Comparison of ENCODE assay signal across 19 cellular contexts in genomic region chr21:36754241-36754881, GRCh38. TPM values are rescaled to one million over a fixed set of nuclear protein-coding genes. Genes with fewer than 3 reads are reported as not detected.
A peak's percentile ranks its signal among the peaks of the same experiment; 100 is the strongest.
DNase-seq lines count a peak whose midpoint lies in the region; ATAC-seq, FAIRE-seq and TF ChIP-seq lines count a peak whose summit lies in the region.
"Had no signal": no experiment of that assay in that cellular context is flagged by ENCODE, and none has a peak within 500 bp of the region (broad histone marks: within the 10 kb centered on the region; RNA-seq: fewer than 3 reads in every experiment).

No MANE protein-coding gene starts in this region.

- DNase-seq in Caco-2 (no peak), HFFc6 (no peak), astrocyte (ENCODE audit: low read depth) (peak; percentile 17), neural progenitor cell (ENCODE audit: low spot score) (peak; percentile 65), gastrocnemius medialis (no peak), type B pancreatic cell (ENCODE audit: extremely low spot score, unreplicated experiment) (no peak)
- no peak for DNase-seq in effector memory CD8-positive, alpha-beta T cell
- DNase-seq in CD4-positive, alpha-beta T cell: no peak
- DNase-seq: BE2C; CD8-positive, alpha-beta T cell; DMS79; KG1; NCI-H1105; NCI-H1694; NCI-H510A treated with DMSO at 0.1 percent for 48 hours had no signal

- no peaks in the 10 kb centered on the region for H3K9me3 ChIP-seq in Caco-2
- no peaks in the 10 kb centered on the region for H3K9me3 ChIP-seq in astrocyte (ENCODE audit: insufficient read depth, low read depth, low read length)
- H3K9me3 ChIP-seq in neural progenitor cell (ENCODE audit: low read depth): no peaks in the 10 kb centered on the region
- H3K9me3 ChIP-seq in gastrocnemius medialis: no peaks in the 10 kb centered on the region
- no peaks in the 10 kb centered on the region for H3K9me3 ChIP-seq in CD4-positive, alpha-beta T cell (ENCODE audit: control insufficient read depth, low read length)
- H3K9me3 ChIP-seq: BE2C had no signal

- peaks cover 16% of the 10 kb centered on the region for H3K36me3 Mint-ChIP-seq in Caco-2 (ENCODE audit: insufficient read depth, unreplicated experiment)
- peaks cover 29% of the 10 kb centered on the region for H3K36me3 Mint-ChIP-seq in HFFc6 (ENCODE audit: low read depth)
- peaks cover 5% of the 10 kb centered on the region for H3K36me3 Mint-ChIP-seq in astrocyte (ENCODE audit: low read depth, unreplicated experiment)
- H3K36me3 Mint-ChIP-seq in neural progenitor cell: peaks cover 9% of the 10 kb centered on the region
- peaks cover 4% of the 10 kb centered on the region for H3K36me3 Mint-ChIP-seq in effector memory CD8-positive, alpha-beta T cell (ENCODE audit: insufficient read depth)
- H3K36me3 Mint-ChIP-seq in type B pancreatic cell: no peaks in the 10 kb centered on the region
- H3K36me3 Mint-ChIP-seq in CD4-positive, alpha-beta T cell (ENCODE audit: low read depth): peaks cover 57% of the 10 kb centered on the region

- CTCF ChIA-PET in Caco-2 (lab: Charles Lee): no interaction called here
- CTCF ChIA-PET in CD4-positive, alpha-beta T cell (lab: Charles Lee): no interaction called here

- peaks cover 47% of the 10 kb centered on the region for H3F3A ChIP-seq in neural progenitor cell (ENCODE audit: low read depth)

- H4K20me1 ChIP-seq in astrocyte (ENCODE audit: insufficient read depth, low read length) (no peaks in the 10 kb centered on the region), neural progenitor cell (ENCODE audit: low read depth) (no peaks in the 10 kb centered on the region)

- H3K9me3 Mint-ChIP-seq in Caco-2 (ENCODE audit: unreplicated experiment) (no peaks in the 10 kb centered on the region), HFFc6 (no peaks in the 10 kb centered on the region), astrocyte (ENCODE audit: unreplicated experiment) (no peaks in the 10 kb centered on the region), neural progenitor cell (no peaks in the 10 kb centered on the region), type B pancreatic cell (no peaks in the 10 kb centered on the region)
- no peaks in the 10 kb centered on the region for H3K9me3 Mint-ChIP-seq in effector memory CD8-positive, alpha-beta T cell
- no peaks in the 10 kb centered on the region for H3K9me3 Mint-ChIP-seq in CD4-positive, alpha-beta T cell
- H3K9me3 Mint-ChIP-seq: CD8-positive, alpha-beta T cell had no signal

- H3K36me3 ChIP-seq in Caco-2 (ENCODE audit: control insufficient read depth, insufficient read depth, low read length): no peaks in the 10 kb centered on the region; the same call in 1 of the 2 replicates
- H3K36me3 ChIP-seq in astrocyte (ENCODE audit: insufficient read depth, low read length): no peaks in the 10 kb centered on the region
- no peaks in the 10 kb centered on the region for H3K36me3 ChIP-seq in neural progenitor cell
- no peaks in the 10 kb centered on the region for H3K36me3 ChIP-seq in gastrocnemius medialis
- H3K36me3 ChIP-seq: BE2C had no signal

- ATAC-seq in effector memory CD8-positive, alpha-beta T cell (replicated peaks): no peak
- ATAC-seq in gastrocnemius medialis: no peak
- no peak for ATAC-seq in CD4-positive, alpha-beta T cell (ENCODE audit: poor library complexity)
- ATAC-seq: CD8-positive, alpha-beta T cell had no signal

- no peak overlapping the region for H3K4me3 Mint-ChIP-seq in Caco-2 (ENCODE audit: unreplicated experiment)
- H3K4me3 Mint-ChIP-seq in HFFc6: no peak overlapping the region
- no peak overlapping the region for H3K4me3 Mint-ChIP-seq in astrocyte (ENCODE audit: unreplicated experiment)
- H3K4me3 Mint-ChIP-seq in neural progenitor cell: no peak overlapping the region
- H3K4me3 Mint-ChIP-seq in effector memory CD8-positive, alpha-beta T cell: no peak overlapping the region
- H3K4me3 Mint-ChIP-seq in type B pancreatic cell: no peak overlapping the region
- H3K4me3 Mint-ChIP-seq in CD4-positive, alpha-beta T cell: no peak overlapping the region
- H3K4me3 Mint-ChIP-seq: CD8-positive, alpha-beta T cell had no signal

- POLR2A ChIA-PET in Caco-2 (lab: Charles Lee): no interaction called here
- POLR2A ChIA-PET in CD4-positive, alpha-beta T cell (lab: Charles Lee): no interaction called here

- H3K27me3 Mint-ChIP-seq in Caco-2 (ENCODE audit: insufficient read depth, unreplicated experiment): no peaks in the 10 kb centered on the region
- H3K27me3 Mint-ChIP-seq in HFFc6 (ENCODE audit: insufficient read depth): peaks cover 1% of the 10 kb centered on the region; the same call in 1 of the 2 replicates
- no peaks in the 10 kb centered on the region for H3K27me3 Mint-ChIP-seq in astrocyte (ENCODE audit: low read depth, unreplicated experiment)
- H3K27me3 Mint-ChIP-seq in neural progenitor cell (ENCODE audit: insufficient read depth, low read depth): peaks cover 7% of the 10 kb centered on the region
- peaks cover 7 to 10% of the 10 kb centered on the region in 2 donors for H3K27me3 Mint-ChIP-seq in effector memory CD8-positive, alpha-beta T cell
- peaks cover 12% of the 10 kb centered on the region for H3K27me3 Mint-ChIP-seq in type B pancreatic cell
- peaks cover 19% of the 10 kb centered on the region for H3K27me3 Mint-ChIP-seq in CD4-positive, alpha-beta T cell

- no peak overlapping the region for H3K4me3 ChIP-seq in Caco-2 (ENCODE audit: low read depth, low read length)
- H3K4me3 ChIP-seq in astrocyte (ENCODE audit: insufficient read depth, low read depth, low read length): no peak overlapping the region
- H3K4me3 ChIP-seq in neural progenitor cell: no peak overlapping the region
- H3K4me3 ChIP-seq in gastrocnemius medialis: no peak overlapping the region
- H3K4me3 ChIP-seq: GM23248 had no signal

- no TSS peak for BruUV-seq in Caco-2 (replicated peaks; lab: Mats Ljungman, UMichigan)

- peaks cover 33% of the 10 kb centered on the region for H3K4me1 Mint-ChIP-seq in Caco-2 (ENCODE audit: low read depth, unreplicated experiment)
- peaks cover 42% of the 10 kb centered on the region for H3K4me1 Mint-ChIP-seq in HFFc6 (ENCODE audit: low read depth)
- peaks cover 31% of the 10 kb centered on the region for H3K4me1 Mint-ChIP-seq in astrocyte (ENCODE audit: low read depth, unreplicated experiment)
- peaks cover 69% of the 10 kb centered on the region for H3K4me1 Mint-ChIP-seq in neural progenitor cell
- H3K4me1 Mint-ChIP-seq in effector memory CD8-positive, alpha-beta T cell (ENCODE audit: low read depth in 2 of 2): no peaks in the 10 kb centered on the region
- H3K4me1 Mint-ChIP-seq in type B pancreatic cell (ENCODE audit: unreplicated experiment): peaks cover 43% of the 10 kb centered on the region
- H3K4me1 Mint-ChIP-seq in CD4-positive, alpha-beta T cell (ENCODE audit: low read depth): no peaks in the 10 kb centered on the region

- H3K4me1 ChIP-seq in Caco-2 (peaks cover 21% of the 10 kb centered on the region), astrocyte (ENCODE audit: insufficient read depth, low read length) (peaks cover 45% of the 10 kb centered on the region), neural progenitor cell (peaks cover 65% of the 10 kb centered on the region), gastrocnemius medialis (no peaks in the 10 kb centered on the region)
- H3K4me1 ChIP-seq: BE2C had no signal

- H3K27ac ChIP-seq in astrocyte (ENCODE audit: low read depth, low read length) (peak overlapping the region; percentile 65), neural progenitor cell (peak overlapping the region; percentile 40), gastrocnemius medialis (no peak overlapping the region)
- no peak overlapping the region for H3K27ac ChIP-seq in CD4-positive, alpha-beta T cell (ENCODE audit: low read depth, low read length)
- H3K27ac ChIP-seq: GM23248 had no signal

- H3K27me3 ChIP-seq in Caco-2 (replicated peaks; ENCODE audit: control insufficient read depth, insufficient read depth, low read length) (no peaks in the 10 kb centered on the region), astrocyte (ENCODE audit: insufficient read depth, low read length) (no peaks in the 10 kb centered on the region), neural progenitor cell (no peaks in the 10 kb centered on the region), gastrocnemius medialis (no peaks in the 10 kb centered on the region)
- no peaks in the 10 kb centered on the region for H3K27me3 ChIP-seq in CD4-positive, alpha-beta T cell (ENCODE audit: control insufficient read depth, insufficient read depth, low read length)
- H3K27me3 ChIP-seq: BE2C had no signal

- no peaks in the 10 kb centered on the region for H3K79me2 ChIP-seq in astrocyte (ENCODE audit: insufficient read depth, low read length)
- no peaks in the 10 kb centered on the region for H3K79me2 ChIP-seq in neural progenitor cell (ENCODE audit: low read depth)

- H3K27ac Mint-ChIP-seq in Caco-2 (ENCODE audit: unreplicated experiment): peak overlapping the region; percentile 18
- no peak overlapping the region for H3K27ac Mint-ChIP-seq in HFFc6
- H3K27ac Mint-ChIP-seq in astrocyte (ENCODE audit: unreplicated experiment): peak overlapping the region; percentile 29
- peak overlapping the region; percentile 71 for H3K27ac Mint-ChIP-seq in neural progenitor cell
- H3K27ac Mint-ChIP-seq in effector memory CD8-positive, alpha-beta T cell: no peak overlapping the region
- H3K27ac Mint-ChIP-seq in type B pancreatic cell: no peak overlapping the region
- no peak overlapping the region for H3K27ac Mint-ChIP-seq in CD4-positive, alpha-beta T cell
- H3K27ac Mint-ChIP-seq: CD8-positive, alpha-beta T cell had no signal

- peak overlapping the region; percentile 21 for H3K9ac ChIP-seq in astrocyte (ENCODE audit: low read length)
- no peak overlapping the region for H3K9ac ChIP-seq in neural progenitor cell
- H3K9ac ChIP-seq: GM23248 had no signal

- intact Hi-C loops in Caco-2 (cut with micrococcal nuclease; ENCODE audit: unreplicated experiment) (loop anchor here (5.0 kb wide), 1 partner anchor 98 kb away; no protein-coding TSS in a partner anchor), gastrocnemius medialis (cut with DNase I; ENCODE audit: low total_unique reads) (no loop called here)
- intact Hi-C loops in CD4-positive, alpha-beta T cell (cut with DNase I, micrococcal nuclease): no loop called here

- TF ChIP-seq CTCF in Caco-2 (IDR thresholded peaks at IDR 0.05; ENCODE audit: insufficient read depth in 1 of 2, low read depth in 1 of 2, low read length in 1 of 2, severe bottlenecking in 1 of 2, unreplicated experiment in 1 of 2): no peak
- TF ChIP-seq CTCF in HFFc6 (IDR thresholded peaks at IDR 0.05): peak; percentile 15; the same call in 1 of the 2 replicates
- TF ChIP-seq CTCF in astrocyte (IDR thresholded peaks at IDR 0.05; ENCODE audit: insufficient read depth, low read depth, low read length): no peak
- TF ChIP-seq CTCF in neural progenitor cell (IDR thresholded peaks at IDR 0.05): peak; percentile 21
- no peak for TF ChIP-seq CTCF in gastrocnemius medialis (IDR thresholded peaks at IDR 0.05 in 4 of 5, conservative IDR thresholded peaks at IDR 0.05 in 1 of 5)
- TF ChIP-seq CTCF in type B pancreatic cell (conservative IDR thresholded peaks at IDR 0.05): no peak
- TF ChIP-seq CTCF in CD4-positive, alpha-beta T cell (IDR thresholded peaks at IDR 0.05): no peak

- peak overlapping the region; percentile 28 for H3K4me2 ChIP-seq in astrocyte (ENCODE audit: low read length)
- no peak overlapping the region for H3K4me2 ChIP-seq in neural progenitor cell

- FAIRE-seq in astrocyte (lab: Jason Lieb, UNC): no peak
- FAIRE-seq: D721Med, GM18507, RCC 7860 had no signal

- in situ Hi-C loops in gastrocnemius medialis (cut with MboI; ENCODE audit: low sequenced_read_pairs in 4 of 4): loop anchor here in 1 of 4 donors (10.0 kb wide), 1 partner anchor 170 kb away; no protein-coding TSS in a partner anchor

- TF ChIP-seq POLR2A in gastrocnemius medialis (IDR thresholded peaks at IDR 0.05): no peak

- H2AFZ ChIP-seq in astrocyte (ENCODE audit: low read depth, low read length): no peak overlapping the region
- H2AFZ ChIP-seq in neural progenitor cell (replicated peaks): no peak overlapping the region
- H2AFZ ChIP-seq: GM23248 had no signal

RNA-seq across cellular contexts. Expression of gene SIM2, which starts 55.4 kb away (rescaled TPM):
- total RNA-seq in Caco-2 (2022): 9.4 and 11.5 TPM in 2 replicates
- not detected for total RNA-seq in HFFc6 (2021; fragmentation: NEBNext Ultra II Directional; extraction: Animal tissue kit (Norgen Biotek cat#: 25700))
- total RNA-seq in astrocyte: 9.2 and 12.8 TPM in 2 replicates
- not detected in 2 replicates for total RNA-seq in neural progenitor cell (ENCODE audit: low replicate concordance)
- total RNA-seq in gastrocnemius medialis: 1 to 10 TPM in 3 of 4 donors, under 1 TPM in 1; 1.00 to 9.3 (median 4.1) TPM
- 0.50 and 14.8 TPM in 2 replicates for total RNA-seq in type B pancreatic cell (ENCODE audit: low replicate concordance)
- total RNA-seq in CD4-positive, alpha-beta T cell: not detected
- total RNA-seq: CD8-positive, alpha-beta T cell; GM23248 had no signal

Comparison
In these comparisons a context has a peak if more than half of its experiments do, and no peak if none do; other contexts are left out.
1. DNase-seq: peak in astrocyte (single experiment) and neural progenitor cell (single experiment); none in Caco-2 (0 of 2), HFFc6 (single experiment), effector memory CD8-positive, alpha-beta T cell (0 of 3), gastrocnemius medialis (0 of 2), type B pancreatic cell (single experiment) and CD4-positive, alpha-beta T cell (0 of 10).
2. H3K27ac Mint-ChIP-seq: peak in Caco-2 (single experiment), astrocyte (single experiment) and neural progenitor cell (single experiment); none in HFFc6 (single experiment), effector memory CD8-positive, alpha-beta T cell (0 of 2), type B pancreatic cell (single experiment) and CD4-positive, alpha-beta T cell (single experiment).
3. CTCF ChIP-seq: peak in HFFc6 (single experiment) and neural progenitor cell (single experiment); none in Caco-2 (0 of 2), astrocyte (single experiment), gastrocnemius medialis (0 of 5), type B pancreatic cell (single experiment) and CD4-positive, alpha-beta T cell (single experiment).
4. H3K27ac ChIP-seq: peak in astrocyte (single experiment) and neural progenitor cell (single experiment); none in gastrocnemius medialis (0 of 4) and CD4-positive, alpha-beta T cell (single experiment).